Comparison of ENCODE assay signal across 10 cellular contexts in genomic region chr18:75204262-75204977, GRCh38. TPM values are rescaled to one million over a fixed set of nuclear protein-coding genes. Genes with fewer than 3 reads are reported as not detected.
DNase-seq lines count a peak whose midpoint lies in the region; ATAC-seq, FAIRE-seq and TF ChIP-seq lines count a peak whose summit lies in the region.
"Had no signal": no experiment of that assay in that cellular context is flagged by ENCODE, and none has a peak within 500 bp of the region (broad histone marks: within the 10 kb centered on the region; RNA-seq: fewer than 3 reads in every experiment).

No MANE protein-coding gene starts in this region.

- H3K9ac ChIP-seq in iPS-20b (ENCODE audit: low read depth, low read length) (no peak overlapping the region), skeletal muscle satellite cell (ENCODE audit: low read depth, low read length) (peak overlapping the region; percentile 87)

- ATAC-seq in GM21360 (IDR thresholded peaks at IDR 0.05; ENCODE audit: unreplicated experiment) (no peak), GM18519 (IDR thresholded peaks at IDR 0.05; ENCODE audit: low FRiP score, unreplicated experiment) (no peak)

- H3K36me3 ChIP-seq in H7 (replicated peaks; ENCODE audit: control insufficient read depth, insufficient read depth, low read length) (no peaks in the 10 kb centered on the region), brain microvascular endothelial cell (replicated peaks) (no peaks in the 10 kb centered on the region), iPS-20b (ENCODE audit: insufficient read depth, low read depth, low read length) (no peaks in the 10 kb centered on the region), skeletal muscle satellite cell (ENCODE audit: insufficient read depth, low read length) (peaks cover 17% of the 10 kb centered on the region)

- TF ChIP-seq CTCF in brain microvascular endothelial cell (IDR thresholded peaks at IDR 0.05; ENCODE audit: low read depth, low read length, missing control alignments) (no peak), D721Med (IDR thresholded peaks at IDR 0.05; ENCODE audit: insufficient read depth, missing control alignments) (no peak)

- H3K4me1 ChIP-seq in iPS-20b (ENCODE audit: insufficient read depth, low read length) (peaks cover 24% of the 10 kb centered on the region), skeletal muscle satellite cell (ENCODE audit: control insufficient read depth, insufficient read depth, low read length) (peaks cover 63% of the 10 kb centered on the region)

- peak overlapping the region; percentile 55 for H3K4me3 ChIP-seq in H7 (ENCODE audit: insufficient read depth, low read depth, low read length)
- H3K4me3 ChIP-seq in brain microvascular endothelial cell (ENCODE audit: low read depth, low read length) = peak overlapping the region; percentile 49
- H3K4me3 ChIP-seq in iPS-20b (ENCODE audit: low read length) = peak overlapping the region; percentile 74
- H3K4me3 ChIP-seq in skeletal muscle satellite cell (ENCODE audit: low read length) = peak overlapping the region; percentile 89

- DNase-seq in H7 (peak; percentile 89), brain microvascular endothelial cell (no peak), D721Med (ENCODE audit: insufficient read length, low spot score) (no peak)
- no peak for DNase-seq in activated CD4-positive, CD25-positive, alpha-beta regulatory T cell (lab: John Stamatoyannopoulos, UW)
- DNase-seq: activated gamma-delta T cell, NCI-H2029 had no signal

- no peak for FAIRE-seq in D721Med (lab: Jason Lieb, UNC)

- in situ Hi-C loops in brain microvascular endothelial cell (cut with HindIII; ENCODE audit: low pct_ligation_motif_present, low sequenced_read_pairs) = no loop called here

- H3K27ac ChIP-seq in brain microvascular endothelial cell = no peak overlapping the region
- H3K27ac ChIP-seq in iPS-20b (ENCODE audit: low read length) = no peak overlapping the region

- peak overlapping the region; percentile 94 for H3K4me2 ChIP-seq in skeletal muscle satellite cell (ENCODE audit: low read length)

- H3K27me3 ChIP-seq in H7 (ENCODE audit: control insufficient read depth, insufficient read depth, low read length) (peaks cover 56% of the 10 kb centered on the region), brain microvascular endothelial cell (replicated peaks) (no peaks in the 10 kb centered on the region), iPS-20b (ENCODE audit: insufficient read depth, low read length) (peaks cover 81% of the 10 kb centered on the region), skeletal muscle satellite cell (ENCODE audit: control insufficient read depth, insufficient read depth, low read length) (no peaks in the 10 kb centered on the region)

- H3K9me3 ChIP-seq in iPS-20b (ENCODE audit: insufficient read depth, low read depth, low read length) (no peaks in the 10 kb centered on the region), skeletal muscle satellite cell (replicated peaks; ENCODE audit: low read length) (no peaks in the 10 kb centered on the region)

RNA-seq across cellular contexts. Expression of gene PTGR3, which starts 4.5 kb away (rescaled TPM):
- total RNA-seq in H7 (2014; rRNA removed; shearing (Covaris generic)) = 16.1 and 18.1 TPM in 2 replicates
- total RNA-seq in skeletal muscle satellite cell (2012; rRNA removed) = 9.9 and 12.7 TPM in 2 replicates

RNA-seq across cellular contexts. Expression of gene TSHZ1, which starts 6.2 kb away (rescaled TPM):
- total RNA-seq in H7 (2014; rRNA removed; shearing (Covaris generic)) = 4.6 and 8.2 TPM in 2 replicates
- 4.6 and 6.1 TPM in 2 replicates for total RNA-seq in skeletal muscle satellite cell (2012; rRNA removed)
